1 cellular context compared by ENCODE assay signal in genomic region chr2:215952860-215953637, GRCh38.
TF ChIP-seq lines count a peak whose summit lies in the region.

No MANE protein-coding gene starts in this region.

TF ChIP-seq in SK-N-SH treated with all-trans-retinoic acid at 6 μM for 48 hours, 23 proteins besides CTCF, POLR2A, EP300 and RAD21 (continued from another document):
- no peak for TF ChIP-seq CSRNP3 (CRISPR knock-in tag; IDR thresholded peaks at IDR 0.05)
- TF ChIP-seq ZC3H10 (CRISPR knock-in tag; IDR thresholded peaks at IDR 0.05), result no peak
- no peak for TF ChIP-seq PATZ1 (CRISPR knock-in tag; IDR thresholded peaks at IDR 0.05; ENCODE audit: borderline replicate concordance)
- TF ChIP-seq RARB (CRISPR knock-in tag; IDR thresholded peaks at IDR 0.05), result no peak
- no peak for TF ChIP-seq CSDC2 (CRISPR knock-in tag; IDR thresholded peaks at IDR 0.05)
